ENCODE assay signal across 10 cellular contexts in genomic region chr10:100327007-100327700, GRCh38. TPM values are rescaled to one million over a fixed set of nuclear protein-coding genes. Genes with fewer than 3 reads are reported as not detected.
A peak's percentile ranks its signal among the peaks of the same experiment; 100 is the strongest.
DNase-seq lines count a peak whose midpoint lies in the region; ATAC-seq and TF ChIP-seq lines count a peak whose summit lies in the region.
"Had no signal": no experiment of that assay in that cellular context is flagged by ENCODE, and none has a peak within 500 bp of the region (broad histone marks: within the 10 kb centered on the region; RNA-seq: fewer than 3 reads in every experiment).

No MANE protein-coding gene starts in this region.

- no peaks in the 10 kb centered on the region for H3K4me1 ChIP-seq in osteoblast (ENCODE audit: insufficient read depth, low read length)

- peak overlapping the region; percentile 43 for H3K27ac Mint-ChIP-seq in activated CD4-positive, alpha-beta T cell treated with anti-CD3 and anti-CD28 coated beads for 36 hours
- H3K27ac Mint-ChIP-seq in IgD-negative memory B cell = peak overlapping the region; percentile 54 to 95 (median 94)
- H3K27ac Mint-ChIP-seq in activated T-cell treated with anti-CD3 and anti-CD28 coated beads, Interleukin-2, amount 50 U/mL, for 72 hours = no peak overlapping the region
- peak overlapping the region; percentile 76 for H3K27ac Mint-ChIP-seq in stimulated activated memory B cell treated with anti-CD40 and anti-IgM and Interleukin-4, amounts not matched to agents 10 μg/mL and 1 μg/mL and 100 μg/mL, for 72 hours
- no peak overlapping the region for H3K27ac Mint-ChIP-seq in immature natural killer cell

- H3K9me3 Mint-ChIP-seq in activated CD4-positive, alpha-beta T cell treated with anti-CD3 and anti-CD28 coated beads for 36 hours (ENCODE audit: low read depth) = no peaks in the 10 kb centered on the region
- H3K9me3 Mint-ChIP-seq in IgD-negative memory B cell (peaks cover 0 to 3% (median 0%) of the 10 kb centered on the region in 3 donors), immature natural killer cell (no peaks in the 10 kb centered on the region)
- H3K9me3 Mint-ChIP-seq in activated T-cell treated with anti-CD3 and anti-CD28 coated beads, Interleukin-2, amount 50 U/mL, for 72 hours = no peaks in the 10 kb centered on the region
- H3K9me3 Mint-ChIP-seq in stimulated activated memory B cell treated with anti-CD40 and anti-IgM and Interleukin-4, amounts not matched to agents 10 μg/mL and 1 μg/mL and 100 μg/mL, for 72 hours = no peaks in the 10 kb centered on the region

- ATAC-seq in activated CD4-positive, alpha-beta T cell treated with anti-CD3 and anti-CD28 coated beads for 36 hours = peak; percentile 98
- ATAC-seq in GM21576 (IDR thresholded peaks at IDR 0.05; ENCODE audit: unreplicated experiment) = peak; percentile 97
- ATAC-seq in activated T-cell treated with anti-CD3 and anti-CD28 coated beads, Interleukin-2, amount 50 U/mL, for 72 hours (replicated peaks in 1 of 2) = peak; percentile 97 to 98
- ATAC-seq in stimulated activated memory B cell treated with anti-CD40 and anti-IgM and Interleukin-4, amounts not matched to agents 10 μg/mL and 1 μg/mL and 100 μg/mL, for 72 hours = peak; percentile 100

- H3K4me2 ChIP-seq in osteoblast (ENCODE audit: insufficient read depth, low read length) = no peak overlapping the region

- H3K79me2 ChIP-seq in osteoblast (ENCODE audit: insufficient read depth, low read length) = no peaks in the 10 kb centered on the region

- H3K27me3 Mint-ChIP-seq in activated CD4-positive, alpha-beta T cell treated with anti-CD3 and anti-CD28 coated beads for 36 hours = peaks cover 4% of the 10 kb centered on the region
- H3K27me3 Mint-ChIP-seq in IgD-negative memory B cell = peaks cover 8% of the 10 kb centered on the region
- peaks cover 6% of the 10 kb centered on the region for H3K27me3 Mint-ChIP-seq in activated T-cell treated with anti-CD3 and anti-CD28 coated beads, Interleukin-2, amount 50 U/mL, for 72 hours (ENCODE audit: low read depth)
- H3K27me3 Mint-ChIP-seq in stimulated activated memory B cell treated with anti-CD40 and anti-IgM and Interleukin-4, amounts not matched to agents 10 μg/mL and 1 μg/mL and 100 μg/mL, for 72 hours = peaks cover 25% of the 10 kb centered on the region
- H3K27me3 Mint-ChIP-seq in immature natural killer cell (ENCODE audit: low read depth in 3 of 3) = peaks cover 3 to 11% (median 4%) of the 10 kb centered on the region in 3 donors

- no peak for TF ChIP-seq CTCF in osteoblast (IDR thresholded peaks at IDR 0.05; ENCODE audit: extremely low read depth, low read depth, low read length)

- H3K9me3 ChIP-seq in osteoblast (ENCODE audit: low read depth, low read length) = no peaks in the 10 kb centered on the region

- H3K4me3 ChIP-seq in osteoblast (ENCODE audit: insufficient read depth, low read length) = no peak overlapping the region

- CTCF ChIA-PET in activated CD4-positive, alpha-beta T cell treated with anti-CD3 and anti-CD28 coated beads for 36 hours (lab: Charles Lee) = interaction anchor here (0.5 to 2.4 kb wide), 6 partner anchors 10 to 236 kb away, joined by 3 to 7 read pairs (median 4); no protein-coding TSS in a partner anchor

- H2AFZ ChIP-seq in osteoblast (ENCODE audit: low read length) = no peak overlapping the region

- H3K36me3 Mint-ChIP-seq in activated CD4-positive, alpha-beta T cell treated with anti-CD3 and anti-CD28 coated beads for 36 hours (ENCODE audit: low read depth) = no peaks in the 10 kb centered on the region
- no peaks in the 10 kb centered on the region for H3K36me3 Mint-ChIP-seq in IgD-negative memory B cell
- H3K36me3 Mint-ChIP-seq in activated T-cell treated with anti-CD3 and anti-CD28 coated beads, Interleukin-2, amount 50 U/mL, for 72 hours (ENCODE audit: insufficient read depth in 2 of 2) = no peaks in the 10 kb centered on the region
- no peaks in the 10 kb centered on the region for H3K36me3 Mint-ChIP-seq in stimulated activated memory B cell treated with anti-CD40 and anti-IgM and Interleukin-4, amounts not matched to agents 10 μg/mL and 1 μg/mL and 100 μg/mL, for 72 hours
- H3K36me3 Mint-ChIP-seq in immature natural killer cell = no peaks in the 10 kb centered on the region

- H3K4me1 Mint-ChIP-seq in activated CD4-positive, alpha-beta T cell treated with anti-CD3 and anti-CD28 coated beads for 36 hours = peaks cover 13% of the 10 kb centered on the region
- H3K4me1 Mint-ChIP-seq in IgD-negative memory B cell = peaks cover 15 to 20% (median 19%) of the 10 kb centered on the region in 3 donors
- H3K4me1 Mint-ChIP-seq in activated T-cell treated with anti-CD3 and anti-CD28 coated beads, Interleukin-2, amount 50 U/mL, for 72 hours (ENCODE audit: low read depth) = peaks cover 17% of the 10 kb centered on the region
- peaks cover 22% of the 10 kb centered on the region for H3K4me1 Mint-ChIP-seq in stimulated activated memory B cell treated with anti-CD40 and anti-IgM and Interleukin-4, amounts not matched to agents 10 μg/mL and 1 μg/mL and 100 μg/mL, for 72 hours
- H3K4me1 Mint-ChIP-seq in immature natural killer cell = no peaks in the 10 kb centered on the region

- intact Hi-C loops in activated CD4-positive, alpha-beta T cell treated with anti-CD3 and anti-CD28 coated beads for 36 hours (cut with DNase I, micrococcal nuclease) = no loop called here

- POLR2A ChIA-PET in activated CD4-positive, alpha-beta T cell treated with anti-CD3 and anti-CD28 coated beads for 36 hours (lab: Charles Lee) = interaction anchor here (1.2 kb wide), 1 partner anchor 44 kb away, joined by 3 read pairs; no protein-coding TSS in a partner anchor

- H3K27ac ChIP-seq in osteoblast (ENCODE audit: low read depth, low read length) = no peak overlapping the region

- no peaks in the 10 kb centered on the region for H3K36me3 ChIP-seq in osteoblast (ENCODE audit: insufficient read depth, low read length)

- H3K27me3 ChIP-seq in osteoblast (ENCODE audit: insufficient read depth, low read length) = peaks cover 52% of the 10 kb centered on the region

- H4K20me1 ChIP-seq in osteoblast (ENCODE audit: insufficient read depth, low read length) = no peaks in the 10 kb centered on the region

- DNase-seq in activated CD4-positive, alpha-beta T cell treated with anti-CD3 and anti-CD28 coated beads for 36 hours = peak; percentile 65
- no peak for DNase-seq in activated CD4-positive, alpha-beta T cell treated with anti-CD3 and anti-CD28 coated beads, Interleukin-2, amount 50 U/mL, for 1 hour
- peak; percentile 45 to 51 for DNase-seq in activated T-cell treated with anti-CD3 and anti-CD28 coated beads, Interleukin-2, amount 50 U/mL, for 72 hours
- no peak for DNase-seq in osteoblast (ENCODE audit: insufficient read length, low spot score, missing footprints)
- no peak for DNase-seq in immature natural killer cell

- H3K4me3 Mint-ChIP-seq in activated CD4-positive, alpha-beta T cell treated with anti-CD3 and anti-CD28 coated beads for 36 hours = no peak overlapping the region
- H3K4me3 Mint-ChIP-seq in IgD-negative memory B cell = peak overlapping the region in 3 of 4 donors; percentile 1 to 83 (median 63)
- H3K4me3 Mint-ChIP-seq in activated T-cell treated with anti-CD3 and anti-CD28 coated beads, Interleukin-2, amount 50 U/mL, for 72 hours = peak overlapping the region; percentile 7 to 59
- H3K4me3 Mint-ChIP-seq in stimulated activated memory B cell treated with anti-CD40 and anti-IgM and Interleukin-4, amounts not matched to agents 10 μg/mL and 1 μg/mL and 100 μg/mL, for 72 hours = peak overlapping the region; percentile 2
- no peak overlapping the region for H3K4me3 Mint-ChIP-seq in immature natural killer cell

RNA-seq across cellular contexts. Expression of gene PKD2L1, which starts 2.9 kb away (rescaled TPM):
- not detected for total RNA-seq in activated CD4-positive, alpha-beta T cell treated with anti-CD3 and anti-CD28 coated beads for 36 hours
- not detected for polyA plus RNA-seq in IgD-negative memory B cell
- total RNA-seq in activated T-cell treated with anti-CD3 and anti-CD28 coated beads, Interleukin-2, amount 50 U/mL, for 72 hours = under 1 TPM; 0.30 to 0.60 TPM
- total RNA-seq in osteoblast = not detected in 2 replicates
- not detected for polyA plus RNA-seq in immature natural killer cell
- total RNA-seq: glomerular endothelial cell had no signal
- polyA plus RNA-seq: BJ had no signal

RNA-seq across cellular contexts. Expression of gene SCD, which starts 19.9 kb away (rescaled TPM):
- total RNA-seq in activated CD4-positive, alpha-beta T cell treated with anti-CD3 and anti-CD28 coated beads for 36 hours = 100 to 1,000 TPM; 203 to 206 TPM
- polyA plus RNA-seq in IgD-negative memory B cell = 2.2 TPM
- total RNA-seq in activated T-cell treated with anti-CD3 and anti-CD28 coated beads, Interleukin-2, amount 50 U/mL, for 72 hours = 10 to 100 TPM; 79.5 to 90.4 TPM
- 672 and 691 TPM in 2 replicates for total RNA-seq in osteoblast
- polyA plus RNA-seq in immature natural killer cell = 1 to 10 TPM; 3.8 to 5.5 (median 4.5) TPM

RNA-seq across cellular contexts. Expression of gene BLOC1S2, which starts 40.7 kb away (rescaled TPM):
- 10 to 100 TPM; 45.0 to 45.7 TPM for total RNA-seq in activated CD4-positive, alpha-beta T cell treated with anti-CD3 and anti-CD28 coated beads for 36 hours
- polyA plus RNA-seq in IgD-negative memory B cell = 103 TPM
- 100 to 1,000 TPM in 1 of 2 donors, 10 to 100 TPM in 1; 78.9 to 110 TPM for total RNA-seq in activated T-cell treated with anti-CD3 and anti-CD28 coated beads, Interleukin-2, amount 50 U/mL, for 72 hours
- 46.3 and 51.3 TPM in 2 replicates for total RNA-seq in osteoblast
- polyA plus RNA-seq in immature natural killer cell = 10 to 100 TPM; 67.3 to 79.8 (median 79.8) TPM

RNA-seq across cellular contexts. Expression of gene CWF19L1, which starts 59.7 kb away (rescaled TPM):
- 10 to 100 TPM; 43.4 to 47.5 TPM for total RNA-seq in activated CD4-positive, alpha-beta T cell treated with anti-CD3 and anti-CD28 coated beads for 36 hours
- polyA plus RNA-seq in IgD-negative memory B cell (26.7 TPM), immature natural killer cell (10 to 100 TPM; 18.4 to 38.4 (median 32.5) TPM)
- 10 to 100 TPM; 54.4 to 73.1 TPM for total RNA-seq in activated T-cell treated with anti-CD3 and anti-CD28 coated beads, Interleukin-2, amount 50 U/mL, for 72 hours
- total RNA-seq in osteoblast = 21.2 and 26.1 TPM in 2 replicates

Comparison
In these comparisons a context has a peak if more than half of its experiments do, and no peak if none do; other contexts are left out.
1. DNase-seq: peak in activated CD4-positive, alpha-beta T cell treated with anti-CD3 and anti-CD28 coated beads for 36 hours (single experiment) and activated T-cell treated with anti-CD3 and anti-CD28 coated beads, Interleukin-2, amount 50 U/mL, for 72 hours (2 of 2); none in activated CD4-positive, alpha-beta T cell treated with anti-CD3 and anti-CD28 coated beads, Interleukin-2, amount 50 U/mL, for 1 hour (single experiment), osteoblast (single experiment) and immature natural killer cell (0 of 3).
2. H3K27ac Mint-ChIP-seq: peak in activated CD4-positive, alpha-beta T cell treated with anti-CD3 and anti-CD28 coated beads for 36 hours (single experiment), IgD-negative memory B cell (3 of 3) and stimulated activated memory B cell treated with anti-CD40 and anti-IgM and Interleukin-4, amounts not matched to agents 10 μg/mL and 1 μg/mL and 100 μg/mL, for 72 hours (single experiment); none in activated T-cell treated with anti-CD3 and anti-CD28 coated beads, Interleukin-2, amount 50 U/mL, for 72 hours (single experiment) and immature natural killer cell (0 of 6).
3. H3K4me3 Mint-ChIP-seq: peak in IgD-negative memory B cell (3 of 4), activated T-cell treated with anti-CD3 and anti-CD28 coated beads, Interleukin-2, amount 50 U/mL, for 72 hours (2 of 2) and stimulated activated memory B cell treated with anti-CD40 and anti-IgM and Interleukin-4, amounts not matched to agents 10 μg/mL and 1 μg/mL and 100 μg/mL, for 72 hours (single experiment); none in activated CD4-positive, alpha-beta T cell treated with anti-CD3 and anti-CD28 coated beads for 36 hours (single experiment) and immature natural killer cell (0 of 5).
4. Peak in every context shown above with its lines, with median percentiles within 50 percentile points of each other: ATAC-seq.